In the genomic region with DNA sequence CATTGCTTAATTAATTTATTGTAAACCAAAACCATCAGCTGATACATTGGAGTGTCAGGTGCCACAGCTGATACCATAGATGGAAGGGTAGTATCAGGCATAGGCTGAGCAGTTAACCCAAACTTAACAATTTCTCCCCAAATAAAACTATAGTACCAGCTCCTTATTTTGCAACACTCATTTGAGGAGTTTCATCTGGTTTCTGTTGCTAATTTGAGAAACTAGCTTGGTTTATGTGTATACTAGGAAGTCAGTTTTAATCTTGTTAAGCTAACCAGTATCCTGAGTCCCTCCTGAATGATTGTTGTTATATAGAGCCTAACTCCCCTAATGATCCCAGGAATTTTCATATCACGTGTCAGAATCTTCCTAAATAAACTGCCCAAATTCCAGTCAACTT, we compare ENCODE assay signal across 19 cellular contexts. TPM values are rescaled to one million over a fixed set of nuclear protein-coding genes. Genes with fewer than 3 reads are reported as not detected.
DNase-seq lines count a peak whose midpoint lies in the region; ATAC-seq and TF ChIP-seq lines count a peak whose summit lies in the region.
"Had no signal": no experiment of that assay in that cellular context is flagged by ENCODE, and none has a peak within 500 bp of the region (broad histone marks: within the 10 kb centered on the region; RNA-seq: fewer than 3 reads in every experiment).

No MANE protein-coding gene starts in this region.

- intact Hi-C loops in colonic mucosa (cut with DNase I) = no loop called here

- no peaks in the 10 kb centered on the region for H3K4me1 ChIP-seq in colonic mucosa
- H3K4me1 ChIP-seq: BLaER1 treated with 17β-estradiol and CSF1 and Interleukin-3, amounts not matched to agents 10 nM and 100 nM had no signal

- peaks cover 17% of the 10 kb centered on the region for H3K36me3 Mint-ChIP-seq in activated naive CD4-positive, alpha-beta T cell treated with anti-CD3 and anti-CD28 coated beads, Interleukin-2, amount 50 U/mL, for 24 hours
- H3K36me3 Mint-ChIP-seq in central memory CD8-positive, alpha-beta T cell (ENCODE audit: insufficient read depth) = peaks cover 23% of the 10 kb centered on the region

- H3K9me3 ChIP-seq in colonic mucosa = no peaks in the 10 kb centered on the region

- H3K9me3 Mint-ChIP-seq in activated naive CD4-positive, alpha-beta T cell treated with anti-CD3 and anti-CD28 coated beads, Interleukin-2, amount 50 U/mL, for 24 hours = no peaks in the 10 kb centered on the region
- H3K9me3 Mint-ChIP-seq in central memory CD8-positive, alpha-beta T cell = no peaks in the 10 kb centered on the region
- H3K9me3 Mint-ChIP-seq: CD8-positive, alpha-beta T cell had no signal

- no peak for DNase-seq in activated naive CD4-positive, alpha-beta T cell (lab: John Stamatoyannopoulos, UW)
- DNase-seq in central memory CD8-positive, alpha-beta T cell (ENCODE audit: low spot score in 2 of 2) = no peak
- DNase-seq in colonic mucosa (no peak), nucleus accumbens (lab: John Stamatoyannopoulos, UW) (no peak), NCI-H2196 treated with DMSO at 0.1 percent for 48 hours (lab: John Stamatoyannopoulos, UW; ENCODE audit: unreplicated experiment) (no peak)
- DNase-seq: Calu3; CD8-positive, alpha-beta T cell; EL; IMR-90; NCI-H1105; NCI-H2081 treated with DMSO at 0.1 percent for 48 hours; NK-92 treated with Interleukin-12 subunit alpha and Interleukin-12 subunit beta, amount 100 ng/mL, for 24 hours had no signal

- H3K4me1 Mint-ChIP-seq in activated naive CD4-positive, alpha-beta T cell treated with anti-CD3 and anti-CD28 coated beads, Interleukin-2, amount 50 U/mL, for 24 hours = peaks cover 22% of the 10 kb centered on the region
- peaks cover 8% of the 10 kb centered on the region for H3K4me1 Mint-ChIP-seq in central memory CD8-positive, alpha-beta T cell

- no peaks in the 10 kb centered on the region for H3K27me3 ChIP-seq in colonic mucosa
- H3K27me3 ChIP-seq: BLaER1 treated with 17β-estradiol and CSF1 and Interleukin-3, amounts not matched to agents 10 nM and 100 nM had no signal

- TF ChIP-seq CTCF in colonic mucosa (IDR thresholded peaks at IDR 0.05) = no peak

- H3K27ac Mint-ChIP-seq in activated naive CD4-positive, alpha-beta T cell treated with anti-CD3 and anti-CD28 coated beads, Interleukin-2, amount 50 U/mL, for 24 hours = peak overlapping the region; percentile 30
- H3K27ac Mint-ChIP-seq in central memory CD8-positive, alpha-beta T cell (ENCODE audit: low read depth) = peak overlapping the region; percentile 62
- H3K27ac Mint-ChIP-seq: CD8-positive, alpha-beta T cell had no signal

- H3K36me3 ChIP-seq in colonic mucosa = no peaks in the 10 kb centered on the region

- H3K27me3 Mint-ChIP-seq in activated naive CD4-positive, alpha-beta T cell treated with anti-CD3 and anti-CD28 coated beads, Interleukin-2, amount 50 U/mL, for 24 hours = no peaks in the 10 kb centered on the region
- no peaks in the 10 kb centered on the region for H3K27me3 Mint-ChIP-seq in central memory CD8-positive, alpha-beta T cell

- no peak overlapping the region for H3K4me3 Mint-ChIP-seq in activated naive CD4-positive, alpha-beta T cell treated with anti-CD3 and anti-CD28 coated beads, Interleukin-2, amount 50 U/mL, for 24 hours
- H3K4me3 Mint-ChIP-seq in central memory CD8-positive, alpha-beta T cell = no peak overlapping the region
- H3K4me3 Mint-ChIP-seq: CD8-positive, alpha-beta T cell had no signal

- ATAC-seq in GM18868 (IDR thresholded peaks at IDR 0.05; ENCODE audit: unreplicated experiment) = peak; percentile 38
- peak; percentile 52 for ATAC-seq in HG03442 (IDR thresholded peaks at IDR 0.05; ENCODE audit: unreplicated experiment)
- no peak for ATAC-seq in central memory CD8-positive, alpha-beta T cell (replicated peaks; ENCODE audit: extremely low read depth, poor library complexity, severe bottlenecking)
- ATAC-seq: CD8-positive, alpha-beta T cell; Right ventricle myocardium inferior had no signal

- no peak overlapping the region for H3K27ac ChIP-seq in colonic mucosa
- H3K27ac ChIP-seq: BLaER1 treated with 17β-estradiol and CSF1 and Interleukin-3, amounts not matched to agents 10 nM and 100 nM; HL-60 had no signal

- no peak overlapping the region for H3K9ac ChIP-seq in colonic mucosa (ENCODE audit: low read depth in 2 of 2, low read length in 2 of 2)
- H3K9ac ChIP-seq: BLaER1 treated with 17β-estradiol and CSF1 and Interleukin-3, amounts not matched to agents 10 nM and 100 nM had no signal

- no peak overlapping the region for H3K4me3 ChIP-seq in colonic mucosa
- H3K4me3 ChIP-seq: BLaER1 treated with 17β-estradiol and CSF1 and Interleukin-3, amounts not matched to agents 10 nM and 100 nM had no signal

RNA-seq across cellular contexts. Expression of a gene that starts 12.7 kb away (rescaled TPM):
- 10 to 100 TPM; 20.4 to 34.0 TPM for total RNA-seq in colonic mucosa

RNA-seq across cellular contexts. Expression of a gene that starts 13.0 kb away (rescaled TPM):
- 10 to 100 TPM; 10.7 to 38.8 TPM for total RNA-seq in colonic mucosa

RNA-seq across cellular contexts. Expression of a gene that starts 16.4 kb away (rescaled TPM):
- under 1 TPM; 0.19 to 0.94 TPM for total RNA-seq in colonic mucosa
- total RNA-seq: CD8-positive, alpha-beta T cell; Right ventricle myocardium inferior; SK-MEL-5 had no signal
